ENCODE assay signal across 1 cellular context in the genomic region with DNA sequence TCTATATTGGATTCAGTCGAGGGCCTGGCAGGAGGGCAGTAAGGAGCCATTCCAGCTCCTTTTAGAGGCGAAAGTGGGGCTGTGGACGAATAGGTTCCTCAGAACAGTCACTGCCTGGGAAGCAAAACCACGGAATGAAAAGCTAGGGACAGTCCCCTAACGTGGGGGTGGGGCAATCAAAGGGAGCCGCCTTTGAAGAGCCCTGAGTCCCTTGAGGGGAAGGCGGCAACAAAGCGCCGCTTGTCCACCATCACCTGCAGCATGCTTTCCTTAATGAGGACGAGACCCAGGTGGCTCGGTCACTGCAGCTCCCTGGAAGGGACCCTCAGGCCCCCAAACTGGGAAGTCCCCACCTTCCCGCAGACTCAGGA.
TF ChIP-seq lines count a peak whose summit lies in the region.

No MANE protein-coding gene starts in this region.

TF ChIP-seq in WTC11, 78 proteins besides CTCF, POLR2A, EP300 and RAD21 (continued from another document):
- TF ChIP-seq, protein P1, sequence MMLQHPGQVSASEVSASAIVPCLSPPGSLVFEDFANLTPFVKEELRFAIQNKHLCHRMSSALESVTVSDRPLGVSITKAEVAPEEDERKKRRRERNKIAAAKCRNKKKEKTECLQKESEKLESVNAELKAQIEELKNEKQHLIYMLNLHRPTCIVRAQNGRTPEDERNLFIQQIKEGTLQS (CRISPR knock-in tag; conservative IDR thresholded peaks at IDR 0.05), result no peak
